8 cellular contexts compared by ENCODE assay signal in the genomic region with DNA sequence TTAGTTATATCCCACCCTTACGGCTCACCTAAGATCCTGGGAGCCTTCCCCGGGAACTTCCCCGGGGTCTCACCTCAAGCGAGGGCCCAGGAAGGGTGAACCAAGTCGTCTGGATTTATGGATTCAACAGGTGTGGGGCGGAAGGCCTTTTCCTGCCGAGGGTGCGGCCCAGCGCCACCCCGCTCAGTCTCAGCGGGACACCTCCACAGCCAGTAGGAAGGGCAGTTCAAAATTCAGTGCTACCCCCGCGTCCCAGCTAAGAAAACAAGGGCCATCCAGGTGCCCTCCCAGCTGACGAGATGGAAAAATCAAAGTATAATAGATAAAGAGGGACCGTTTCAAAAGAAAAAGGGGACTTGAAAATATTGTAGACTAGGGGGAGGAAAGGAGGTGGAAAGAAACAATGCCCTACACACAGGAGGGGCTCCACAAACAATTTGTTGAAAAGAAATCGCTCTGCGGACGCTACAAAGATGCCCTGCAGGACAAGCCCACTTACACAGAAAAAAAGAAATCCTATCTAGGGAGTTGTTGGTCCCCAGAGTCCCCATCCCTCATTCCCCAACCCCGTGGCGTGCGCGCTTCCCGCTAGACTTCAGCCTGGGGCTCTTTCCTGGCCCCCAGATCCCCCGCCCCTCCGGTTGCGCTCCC. TPM values are rescaled to one million over a fixed set of nuclear protein-coding genes. Genes with fewer than 3 reads are reported as not detected.
DNase-seq lines count a peak whose midpoint lies in the region; ATAC-seq and TF ChIP-seq lines count a peak whose summit lies in the region.

No MANE protein-coding gene starts in this region.

- ATAC-seq in GM21619 (IDR thresholded peaks at IDR 0.05; ENCODE audit: unreplicated experiment) = no peak

- peaks cover 55% of the 10 kb centered on the region for H3K79me2 ChIP-seq in MM.1S (ENCODE audit: low read length)

- peak overlapping the region; percentile 92 to 99 (median 96) for H3K4me2 ChIP-seq in BLaER1 treated with 17β-estradiol and CSF1 and Interleukin-3, amounts not matched to agents 10 nM and 100 nM
- H3K4me2 ChIP-seq in MM.1S (ENCODE audit: low read depth, low read length) = peak overlapping the region; percentile 82

- DNase-seq in MM.1S (peak; percentile 31), chondrocyte (ENCODE audit: low spot score) (no peak), NCI-H524 treated with DMSO at 0.1 percent for 48 hours (lab: John Stamatoyannopoulos, UW) (no peak), NCI-H1930 (lab: John Stamatoyannopoulos, UW) (no peak)
- DNase-seq in stimulated activated CD4-positive, alpha-beta T cell treated with anti-CD3 and anti-CD28 coated beads, Interleukin-1b, Interleukin-23, amount 100 ng/mL, for 48 hours = no peak

- H4K20me1 ChIP-seq in BLaER1 treated with 17β-estradiol and CSF1 and Interleukin-3, amounts not matched to agents 10 nM and 100 nM = peaks cover 34 to 62% (median 57%) of the 10 kb centered on the region in 11 experiments; a peak in 21 of 22 replicates
- 0 out of 2 replicates have a peak, but pooled peaks cover 1% of the 10 kb centered on the region for H4K20me1 ChIP-seq in MM.1S (ENCODE audit: insufficient read depth, low read length)

- peak overlapping the region; percentile 93 for H3K4me3 Mint-ChIP-seq in chondrocyte (ENCODE audit: unreplicated experiment)

- peak overlapping the region; percentile 69 to 98 (median 93); a peak in 21 of 22 replicates for H3K27ac ChIP-seq in BLaER1 treated with 17β-estradiol and CSF1 and Interleukin-3, amounts not matched to agents 10 nM and 100 nM
- H3K27ac ChIP-seq in MM.1S (ENCODE audit: low read length) (peak overlapping the region; percentile 51; the same call in 1 of the 2 replicates), muscle layer of duodenum (ENCODE audit: low read length) (no peak overlapping the region)

- peaks cover 63 to 74% (median 69%) of the 10 kb centered on the region in 10 experiments for H3K4me1 ChIP-seq in BLaER1 treated with 17β-estradiol and CSF1 and Interleukin-3, amounts not matched to agents 10 nM and 100 nM
- 0 out of 2 replicates have a peak, but pooled peaks cover 9% of the 10 kb centered on the region for H3K4me1 ChIP-seq in MM.1S (ENCODE audit: low read length)
- peaks cover 5 to 16% of the 10 kb centered on the region in 2 donors for H3K4me1 ChIP-seq in muscle layer of duodenum (ENCODE audit: control insufficient read depth in 1 of 2, insufficient read depth in 2 of 2, low read length in 2 of 2)

- peaks cover 8% of the 10 kb centered on the region for H3K36me3 Mint-ChIP-seq in chondrocyte (ENCODE audit: low read depth)

- peak overlapping the region; percentile 96 for H3K27ac Mint-ChIP-seq in chondrocyte (ENCODE audit: unreplicated experiment)

- peaks cover 5 to 29% (median 17%) of the 10 kb centered on the region in 11 experiments; a peak in 14 of 22 replicates for H3K36me3 ChIP-seq in BLaER1 treated with 17β-estradiol and CSF1 and Interleukin-3, amounts not matched to agents 10 nM and 100 nM
- H3K36me3 ChIP-seq in MM.1S (replicated peaks; ENCODE audit: insufficient read depth, low read length) (no peaks in the 10 kb centered on the region), muscle layer of duodenum (ENCODE audit: control insufficient read depth in 1 of 2, insufficient read depth in 2 of 2, low read length in 2 of 2) (no peaks in the 10 kb centered on the region)

- no peak for TF ChIP-seq CTCF in MM.1S (IDR thresholded peaks at IDR 0.05; ENCODE audit: low read length)
- TF ChIP-seq CTCF in chondrocyte (IDR thresholded peaks at IDR 0.05) = no peak

- peak overlapping the region; percentile 90 to 98 (median 95) for H3K9ac ChIP-seq in BLaER1 treated with 17β-estradiol and CSF1 and Interleukin-3, amounts not matched to agents 10 nM and 100 nM
- H3K9ac ChIP-seq in MM.1S (ENCODE audit: low read length) = peak overlapping the region; percentile 68

- H2AFZ ChIP-seq in MM.1S (ENCODE audit: low read length) = peak overlapping the region; percentile 65

- peaks cover 0 to 7% (median 0%) of the 10 kb centered on the region in 11 experiments; a peak in 1 of 22 replicates for H3K27me3 ChIP-seq in BLaER1 treated with 17β-estradiol and CSF1 and Interleukin-3, amounts not matched to agents 10 nM and 100 nM
- 0 out of 2 replicates have a peak, but pooled peaks cover 3% of the 10 kb centered on the region for H3K27me3 ChIP-seq in MM.1S (replicated peaks; ENCODE audit: insufficient read depth, low read length)
- peaks cover 6% of the 10 kb centered on the region for H3K27me3 ChIP-seq in muscle layer of duodenum (ENCODE audit: low read depth, low read length)

- H3K9me2 ChIP-seq in MM.1S (replicated peaks; ENCODE audit: insufficient read depth, low read length) = no peaks in the 10 kb centered on the region

- H3K4me1 Mint-ChIP-seq in chondrocyte (ENCODE audit: low read depth) = peaks cover 69% of the 10 kb centered on the region

- H3K9me3 Mint-ChIP-seq in chondrocyte (ENCODE audit: low read depth) = no peaks in the 10 kb centered on the region

- no peaks in the 10 kb centered on the region for H3K9me3 ChIP-seq in BLaER1 treated with 17β-estradiol and CSF1 and Interleukin-3, amounts not matched to agents 10 nM and 100 nM (replicated peaks in 1 of 11)
- H3K9me3 ChIP-seq in MM.1S (replicated peaks; ENCODE audit: insufficient read depth, low read length) (no peaks in the 10 kb centered on the region), muscle layer of duodenum (ENCODE audit: control insufficient read depth in 1 of 2, low read length in 2 of 2) (no peaks in the 10 kb centered on the region)

- H3F3A ChIP-seq in MM.1S (ENCODE audit: insufficient read depth, low read length) = 0 out of 2 replicates have a peak, but pooled peaks cover 5% of the 10 kb centered on the region

- H3K4me3 ChIP-seq in BLaER1 treated with 17β-estradiol and CSF1 and Interleukin-3, amounts not matched to agents 10 nM and 100 nM = peak overlapping the region; percentile 83 to 98 (median 96)
- H3K4me3 ChIP-seq in MM.1S (ENCODE audit: low read length) (peak overlapping the region; percentile 75), muscle layer of duodenum (ENCODE audit: low read depth in 1 of 2, low read length in 2 of 2) (peak overlapping the region; percentile 52 to 87)

- no peaks in the 10 kb centered on the region for H3K27me3 Mint-ChIP-seq in chondrocyte (ENCODE audit: low read depth)

RNA-seq across cellular contexts. Expression of a gene that starts 1.3 kb away (rescaled TPM):
- 141 to 192 TPM (median 190 TPM) in 3 replicates for total RNA-seq in chondrocyte
